In the genomic region with DNA sequence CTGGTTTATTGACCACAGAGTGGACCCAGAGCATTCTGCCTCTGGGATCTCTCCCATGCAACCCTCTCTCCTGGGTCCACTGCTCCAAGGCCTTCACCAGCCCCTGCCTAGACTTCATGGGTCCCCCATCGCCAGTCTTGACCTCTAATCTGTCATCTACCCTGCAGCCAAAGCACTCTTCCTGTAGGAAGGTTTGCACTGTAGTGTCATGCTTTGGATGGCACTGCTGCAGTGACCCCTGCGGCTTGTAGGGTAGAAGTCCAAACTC, we compare ENCODE assay signal across 15 cellular contexts. TPM values are rescaled to one million over a fixed set of nuclear protein-coding genes. Genes with fewer than 3 reads are reported as not detected.
A peak's percentile ranks its signal among the peaks of the same experiment; 100 is the strongest.
DNase-seq lines count a peak whose midpoint lies in the region; ATAC-seq and TF ChIP-seq lines count a peak whose summit lies in the region.
"Had no signal": no experiment of that assay in that cellular context is flagged by ENCODE, and none has a peak within 500 bp of the region (broad histone marks: within the 10 kb centered on the region; RNA-seq: fewer than 3 reads in every experiment).

No MANE protein-coding gene starts in this region.

- H3K36me3 Mint-ChIP-seq in natural killer cell: no peaks in the 10 kb centered on the region
- H3K36me3 Mint-ChIP-seq in natural killer cell treated with Interleukin-12 subunit alpha and Interleukin-12 subunit beta and Interleukin-15 and Interleukin-18, amount 100 ng/mL, for 72 hours: no peaks in the 10 kb centered on the region
- H3K36me3 Mint-ChIP-seq: IgD-negative memory B cell had no signal

- no peak overlapping the region for H3K4ac ChIP-seq in mesenchymal stem cell (ENCODE audit: low read depth in 1 of 2, low read length in 2 of 2)

- peak overlapping the region in 1 of 2 experiments; percentile 26 for H3K14ac ChIP-seq in mesenchymal stem cell (ENCODE audit: low read length in 2 of 2)

- no peak overlapping the region for H2BK15ac ChIP-seq in mesenchymal stem cell (ENCODE audit: low read depth, poor library complexity, severe bottlenecking)

- H2BK120ac ChIP-seq in mesenchymal stem cell (ENCODE audit: low read depth, low read length): no peak overlapping the region

- H3K4me1 ChIP-seq in mesenchymal stem cell (ENCODE audit: control insufficient read depth, insufficient read depth, low read depth, low read length): peaks cover 4% of the 10 kb centered on the region
- H3K4me1 ChIP-seq: HAP-1 had no signal

- H3K18ac ChIP-seq in mesenchymal stem cell (ENCODE audit: low read depth in 1 of 2, low read length in 2 of 2): peak overlapping the region in 1 of 2 experiments; percentile 37

- no peak overlapping the region for H3K23ac ChIP-seq in mesenchymal stem cell (ENCODE audit: low read length in 2 of 2)

- no peaks in the 10 kb centered on the region for H3K9me3 ChIP-seq in mesenchymal stem cell (ENCODE audit: control insufficient read depth, low read length)
- H3K9me3 ChIP-seq: HAP-1 had no signal

- no peak overlapping the region for H3K27ac Mint-ChIP-seq in natural killer cell
- H3K27ac Mint-ChIP-seq in natural killer cell treated with Interleukin-12 subunit alpha and Interleukin-12 subunit beta and Interleukin-15 and Interleukin-18, amount 100 ng/mL, for 72 hours: no peak overlapping the region

- H3K4me1 Mint-ChIP-seq in natural killer cell: peaks cover 6 to 24% of the 10 kb centered on the region in 2 donors
- peaks cover 7 to 8% of the 10 kb centered on the region in 2 donors for H3K4me1 Mint-ChIP-seq in natural killer cell treated with Interleukin-12 subunit alpha and Interleukin-12 subunit beta and Interleukin-15 and Interleukin-18, amount 100 ng/mL, for 72 hours (ENCODE audit: low read depth in 2 of 2)

- H3K9me3 Mint-ChIP-seq in natural killer cell: no peaks in the 10 kb centered on the region
- H3K9me3 Mint-ChIP-seq in natural killer cell treated with Interleukin-12 subunit alpha and Interleukin-12 subunit beta and Interleukin-15 and Interleukin-18, amount 100 ng/mL, for 72 hours: no peaks in the 10 kb centered on the region

- H4K91ac ChIP-seq in mesenchymal stem cell (ENCODE audit: low read length): peak overlapping the region; percentile 46

- H3K4me3 ChIP-seq in mesenchymal stem cell (ENCODE audit: insufficient read depth in 1 of 2, low read depth in 1 of 2, low read length in 2 of 2): no peak overlapping the region
- H3K4me3 ChIP-seq: HAP-1 had no signal

- peaks cover 0 to 2% of the 10 kb centered on the region in 2 donors for H3K27me3 Mint-ChIP-seq in natural killer cell (ENCODE audit: low read depth in 2 of 2)
- H3K27me3 Mint-ChIP-seq in natural killer cell treated with Interleukin-12 subunit alpha and Interleukin-12 subunit beta and Interleukin-15 and Interleukin-18, amount 100 ng/mL, for 72 hours: peaks cover 7 to 23% of the 10 kb centered on the region in 2 donors

- TF ChIP-seq CTCF in natural killer cell (IDR thresholded peaks at IDR 0.05) (no peak), VCaP (conservative IDR thresholded peaks at IDR 0.05) (no peak)

- H2BK5ac ChIP-seq in mesenchymal stem cell (ENCODE audit: low read depth, low read length, poor library complexity, severe bottlenecking): no peak overlapping the region

- no peak overlapping the region for H3K4me3 Mint-ChIP-seq in natural killer cell
- H3K4me3 Mint-ChIP-seq in natural killer cell treated with Interleukin-12 subunit alpha and Interleukin-12 subunit beta and Interleukin-15 and Interleukin-18, amount 100 ng/mL, for 72 hours: no peak overlapping the region

- H2AK5ac ChIP-seq in mesenchymal stem cell (ENCODE audit: low read length, severe bottlenecking): no peak overlapping the region

- no peaks in the 10 kb centered on the region for H3K79me1 ChIP-seq in mesenchymal stem cell (replicated peaks; ENCODE audit: low read length, poor library complexity, severe bottlenecking)

- DNase-seq in natural killer cell (peak; percentile 7), mesenchymal stem cell (no peak), A172 (ENCODE audit: low spot score) (no peak), retina (no peak)
- no peak for DNase-seq in natural killer cell treated with Interleukin-12 subunit alpha and Interleukin-12 subunit beta and Interleukin-15 and Interleukin-18, amount 100 ng/mL, for 72 hours (ENCODE audit: low spot score)
- DNase-seq: DMS 273 treated with DMSO at 0.1 percent for 48 hours, NCI-H1417, NCI-H2029, NCI-H2171 treated with DMSO at 0.1 percent for 48 hours, SHP77 had no signal

- H3K4me2 ChIP-seq in mesenchymal stem cell (ENCODE audit: low read length, poor library complexity, severe bottlenecking): no peak overlapping the region

- intact Hi-C loops in natural killer cell (cut with micrococcal nuclease): no loop called here

- H3K9ac ChIP-seq in mesenchymal stem cell (ENCODE audit: low read length): no peak overlapping the region

- H2BK12ac ChIP-seq in mesenchymal stem cell (ENCODE audit: low read length in 2 of 2): peak overlapping the region in 1 of 2 experiments; percentile 80

- no peak for ATAC-seq in natural killer cell
- no peak for ATAC-seq in natural killer cell treated with Interleukin-12 subunit alpha and Interleukin-12 subunit beta and Interleukin-15 and Interleukin-18, amount 100 ng/mL, for 72 hours
- ATAC-seq in HG03139 (IDR thresholded peaks at IDR 0.05; ENCODE audit: unreplicated experiment): no peak

- H3K27me3 ChIP-seq in mesenchymal stem cell (ENCODE audit: control insufficient read depth in 1 of 2, insufficient read depth in 1 of 2, low read length in 2 of 2): peaks cover 12 to 21% of the 10 kb centered on the region in 2 experiments

- peak overlapping the region; percentile 94; the same call in 1 of the 2 replicates for H3K27ac ChIP-seq in VCaP
- no peak overlapping the region for H3K27ac ChIP-seq in mesenchymal stem cell (ENCODE audit: low read length, poor library complexity, severe bottlenecking)

- H3K36me3 ChIP-seq in mesenchymal stem cell (ENCODE audit: control insufficient read depth in 1 of 2, insufficient read depth in 2 of 2, low read depth in 1 of 2, low read length in 2 of 2): no peaks in the 10 kb centered on the region
- H3K36me3 ChIP-seq: HAP-1 had no signal

- 100% methylated on average over 2 of the region's 2 CpGs for WGBS in mesenchymal stem cell

- H4K8ac ChIP-seq in mesenchymal stem cell (ENCODE audit: low read length): peak overlapping the region; percentile 39

- H2AFZ ChIP-seq in mesenchymal stem cell (ENCODE audit: low read depth, low read length): no peak overlapping the region

RNA-seq across cellular contexts. Expression of a gene that starts 41.7 kb away (rescaled TPM):
- under 1 TPM; 0.14 to 0.45 (median 0.25) TPM for total RNA-seq in natural killer cell
- not detected for total RNA-seq in natural killer cell treated with Interleukin-12 subunit alpha and Interleukin-12 subunit beta and Interleukin-15 and Interleukin-18, amount 100 ng/mL, for 72 hours
- polyA plus RNA-seq in mesenchymal stem cell (2013, experiment 1 of 2): not detected
- 0.01 TPM for polyA plus RNA-seq in mesenchymal stem cell (2013, experiment 2 of 2)
- 1.6 and 6.1 TPM in 2 replicates for total RNA-seq in A172 (2014; rRNA removed; shearing (Covaris generic))
- total RNA-seq: NCI-H460 had no signal

RNA-seq across cellular contexts. Expression of a gene that starts 50.9 kb away (rescaled TPM):
- total RNA-seq in natural killer cell: 10 to 100 TPM; 21.7 to 27.1 (median 23.9) TPM
- 10 to 100 TPM; 45.3 to 49.5 TPM for total RNA-seq in natural killer cell treated with Interleukin-12 subunit alpha and Interleukin-12 subunit beta and Interleukin-15 and Interleukin-18, amount 100 ng/mL, for 72 hours
- polyA plus RNA-seq in mesenchymal stem cell (2013, experiment 1 of 2): 32.8 TPM
- 31.3 TPM for polyA plus RNA-seq in mesenchymal stem cell (2013, experiment 2 of 2)
- total RNA-seq in A172 (2014; rRNA removed; shearing (Covaris generic)): 56.2 and 72.9 TPM in 2 replicates
